29 cellular contexts compared by ENCODE assay signal in the genomic region with DNA sequence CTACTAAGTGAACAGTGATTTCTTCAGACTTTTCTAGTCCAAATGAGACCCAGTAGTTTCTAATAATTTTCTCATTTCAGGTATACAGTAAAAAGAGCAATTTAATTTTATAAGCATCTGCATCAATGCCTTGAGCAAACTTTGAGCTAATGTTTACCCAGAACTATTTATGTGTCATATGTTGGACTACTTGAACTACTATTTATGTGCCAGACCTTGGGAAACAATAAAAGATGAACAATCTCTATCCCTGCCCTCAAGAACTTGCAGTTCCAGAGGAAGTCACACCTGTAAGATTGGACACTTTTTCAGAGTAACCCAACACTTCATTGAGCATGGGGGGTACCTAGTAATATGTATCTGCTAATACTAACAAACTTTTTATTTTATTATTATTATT.
"Had no signal": no experiment of that assay in that cellular context is flagged by ENCODE, and none has a peak within 500 bp of the region (broad histone marks: within the 10 kb centered on the region; RNA-seq: fewer than 3 reads in every experiment).

No MANE protein-coding gene starts in this region.

- H3K27me3 ChIP-seq: esophagus squamous epithelium, right lobe of liver, upper lobe of right lung had no signal

- H3K9ac ChIP-seq: SK-N-SH had no signal

- H3K27ac ChIP-seq: epithelial cell of prostate, esophagus squamous epithelium, right lobe of liver, thoracic aorta, upper lobe of right lung, WERI-Rb-1 had no signal

- H3K36me3 Mint-ChIP-seq: activated CD4-positive, alpha-beta memory T cell treated with anti-CD3 and anti-CD28 coated beads for 36 hours; stimulated activated effector memory CD8-positive, alpha-beta T cell treated with anti-CD3 and anti-CD28 coated beads, Interleukin-12 subunit alpha, Interleukin-12 subunit beta, amount 100 ng/mL, for 72 hours had no signal

- H3K36me3 ChIP-seq: esophagus squamous epithelium, right lobe of liver, thoracic aorta, upper lobe of right lung had no signal

- H3K9me3 Mint-ChIP-seq: activated CD4-positive, alpha-beta memory T cell treated with anti-CD3 and anti-CD28 coated beads for 36 hours; activated T-helper 17 cell treated with anti-CD3 and anti-CD28 coated beads, Interleukin-2, amount 50 U/mL, for 72 hours; central memory CD8-positive, alpha-beta T cell; stimulated activated effector memory CD8-positive, alpha-beta T cell treated with anti-CD3 and anti-CD28 coated beads, Interleukin-12 subunit alpha, Interleukin-12 subunit beta, amount 100 ng/mL, for 72 hours; stimulated activated naive CD8-positive, alpha-beta T cell treated with anti-CD3 and anti-CD28 coated beads, Interleukin-15, Interleukin-2, amounts not matched to agents 100 ng/mL and 50 ng/mL, for 24 hours had no signal

- H3K9me3 ChIP-seq: esophagus squamous epithelium, right lobe of liver, SK-N-SH, thoracic aorta, upper lobe of right lung had no signal

- H3K4me3 Mint-ChIP-seq: activated CD4-positive, alpha-beta memory T cell treated with anti-CD3 and anti-CD28 coated beads for 36 hours; activated CD4-positive, alpha-beta T cell treated with anti-CD3 and anti-CD28 coated beads, Interleukin-2, amount 10 ng/mL, durations not matched to agents 24 days and 14 days; activated naive CD8-positive, alpha-beta T cell treated with anti-CD3 and anti-CD28 coated beads, Interleukin-2, amount 50 U/mL, for 24 hours; activated T-helper 17 cell treated with anti-CD3 and anti-CD28 coated beads, Interleukin-2, amount 50 U/mL, for 72 hours; central memory CD8-positive, alpha-beta T cell; stimulated activated effector memory CD8-positive, alpha-beta T cell treated with anti-CD3 and anti-CD28 coated beads, Interleukin-12 subunit alpha, Interleukin-12 subunit beta, amount 100 ng/mL, for 72 hours had no signal

- H3K4me3 ChIP-seq: esophagus squamous epithelium, right lobe of liver, thoracic aorta, upper lobe of right lung had no signal

- ATAC-seq: activated naive CD8-positive, alpha-beta T cell treated with anti-CD3 and anti-CD28 coated beads, Interleukin-2, amount 50 U/mL, for 24 hours; activated T-helper 17 cell treated with anti-CD3 and anti-CD28 coated beads, Interleukin-2, amount 50 U/mL, for 72 hours; left cardiac atrium; right lobe of liver; stimulated activated effector memory CD8-positive, alpha-beta T cell treated with anti-CD3 and anti-CD28 coated beads, Interleukin-12 subunit alpha, Interleukin-12 subunit beta, amount 100 ng/mL, for 72 hours; upper lobe of right lung had no signal

- H3K4me2 ChIP-seq: SK-N-SH had no signal

- H3K27me3 Mint-ChIP-seq: activated CD4-positive, alpha-beta T cell treated with anti-CD3 and anti-CD28 coated beads, Interleukin-2, amount 10 ng/mL, durations not matched to agents 24 days and 14 days; activated naive CD8-positive, alpha-beta T cell treated with anti-CD3 and anti-CD28 coated beads, Interleukin-2, amount 50 U/mL, for 24 hours had no signal

- DNase-seq: activated CD4-positive, alpha-beta memory T cell treated with anti-CD3 and anti-CD28 coated beads for 36 hours; activated CD4-positive, alpha-beta T cell treated with anti-CD3 and anti-CD28 coated beads, Interleukin-2, amount 10 ng/mL, durations not matched to agents 24 days and 14 days; activated CD4-positive, CD25-positive, alpha-beta regulatory T cell treated with anti-CD3 and anti-CD28 coated beads, Interleukin-2, amount 50 U/mL, for 72 hours; activated CD8-positive, alpha-beta memory T cell treated with anti-CD3 and anti-CD28 coated beads, Interleukin-2, amount 50 U/mL, for 4 hours; activated gamma-delta T cell treated with Interleukin-2 at 50 U/mL for 16 hours; activated naive CD4-positive, alpha-beta T cell treated with anti-CD3 and anti-CD28 coated beads, Interleukin-2, amount 50 U/mL, for 16 hours; activated naive CD8-positive, alpha-beta T cell treated with anti-CD3 and anti-CD28 coated beads, Interleukin-2, amount 50 U/mL, for 24 hours; activated T-cell treated with anti-CD3 and anti-CD28 coated beads, Interleukin-2, amount 50 U/mL, for 1 hour; amygdala; dermis blood vessel endothelial cell; effector CD8-positive, alpha-beta T cell; esophagus squamous epithelium; glutamatergic neuron; islet precursor cell; left cardiac atrium; mammary epithelial cell; right lobe of liver; SK-N-SH; stimulated activated CD4-positive, alpha-beta T cell treated with anti-CD3 and anti-CD28 coated beads, Interleukin-12 subunit alpha, Interleukin-12 subunit beta, amount 100 ng/mL, for 4 hours; stimulated activated CD4-positive, alpha-beta T cell treated with anti-CD3 and anti-CD28 coated beads, Interleukin-4, amount 100 ng/mL, for 24 hours; SW 1271; upper lobe of right lung; WERI-Rb-1 had no signal

- H3K9me2 ChIP-seq: SK-N-SH had no signal

- H3K27ac Mint-ChIP-seq: activated CD4-positive, alpha-beta memory T cell treated with anti-CD3 and anti-CD28 coated beads for 36 hours; activated CD4-positive, alpha-beta T cell treated with anti-CD3 and anti-CD28 coated beads, Interleukin-2, amount 10 ng/mL, durations not matched to agents 24 days and 14 days; activated naive CD8-positive, alpha-beta T cell treated with anti-CD3 and anti-CD28 coated beads, Interleukin-2, amount 50 U/mL, for 24 hours; activated T-helper 17 cell treated with anti-CD3 and anti-CD28 coated beads, Interleukin-2, amount 50 U/mL, for 72 hours; stimulated activated effector memory CD8-positive, alpha-beta T cell treated with anti-CD3 and anti-CD28 coated beads, Interleukin-12 subunit alpha, Interleukin-12 subunit beta, amount 100 ng/mL, for 72 hours; stimulated activated naive CD8-positive, alpha-beta T cell treated with anti-CD3 and anti-CD28 coated beads, Interleukin-15, Interleukin-2, amounts not matched to agents 100 ng/mL and 50 ng/mL, for 24 hours had no signal
